In genomic region chr7:149883452-149883861, GRCh38 we compare ENCODE assay signal across 8 cellular contexts. TPM values are rescaled to one million over a fixed set of nuclear protein-coding genes. Genes with fewer than 3 reads are reported as not detected.
DNase-seq lines count a peak whose midpoint lies in the region; ATAC-seq, FAIRE-seq and TF ChIP-seq lines count a peak whose summit lies in the region.

No MANE protein-coding gene starts in this region.

- peak; percentile 46 to 81 (median 69) for ATAC-seq in heart right ventricle
- ATAC-seq in HG02973 (IDR thresholded peaks at IDR 0.05; ENCODE audit: unreplicated experiment) = no peak

- no peaks in the 10 kb centered on the region for H3K27me3 ChIP-seq in heart right ventricle

- peaks cover 0 to 14% (median 0%) of the 10 kb centered on the region in 9 donors for H3K36me3 ChIP-seq in heart right ventricle

- peaks cover 10% of the 10 kb centered on the region for H3K4me1 Mint-ChIP-seq in activated naive CD8-positive, alpha-beta T cell treated with anti-CD3 and anti-CD28 coated beads for 36 hours
- H3K4me1 Mint-ChIP-seq in progenitor cell of endocrine pancreas (ENCODE audit: low read depth) = peaks cover 25% of the 10 kb centered on the region

- intact Hi-C loops in heart right ventricle (cut with DNase I) = loop anchor here in 7 of 10 donors (5.0 to 10.0 kb wide), 3 partner anchors 161 to 389 kb away; no protein-coding TSS in a partner anchor

- no peaks in the 10 kb centered on the region for H3K27me3 Mint-ChIP-seq in activated naive CD8-positive, alpha-beta T cell treated with anti-CD3 and anti-CD28 coated beads for 36 hours
- no peaks in the 10 kb centered on the region for H3K27me3 Mint-ChIP-seq in progenitor cell of endocrine pancreas

- peak overlapping the region in 5 of 10 donors; percentile 19 to 66 (median 44) for H3K27ac ChIP-seq in heart right ventricle

- WGBS in heart right ventricle, 2 donors = 23 to 33% methylated on average over 12 of the region's 12 CpGs

- no peaks in the 10 kb centered on the region for H3K9me3 Mint-ChIP-seq in activated naive CD8-positive, alpha-beta T cell treated with anti-CD3 and anti-CD28 coated beads for 36 hours
- no peaks in the 10 kb centered on the region for H3K9me3 Mint-ChIP-seq in progenitor cell of endocrine pancreas (ENCODE audit: low read depth)

- no peak for DNase-seq in AG09309 (ENCODE audit: low read depth)
- DNase-seq in GM12892 (ENCODE audit: insufficient read length) = peak; percentile 32
- DNase-seq in HK-2 (ENCODE audit: unreplicated experiment) = peak; percentile 51
- DNase-seq in NOMO-1 (lab: John Stamatoyannopoulos, UW; ENCODE audit: unreplicated experiment in 2 of 2) = peak; percentile 11 to 17
- DNase-seq in activated naive CD8-positive, alpha-beta T cell treated with anti-CD3 and anti-CD28 coated beads for 36 hours = peak; percentile 62
- peak; percentile 55 to 58 for DNase-seq in heart right ventricle
- no peak for DNase-seq in progenitor cell of endocrine pancreas (ENCODE audit: low spot score, unreplicated experiment)

- peaks cover 4% of the 10 kb centered on the region for H3K36me3 Mint-ChIP-seq in activated naive CD8-positive, alpha-beta T cell treated with anti-CD3 and anti-CD28 coated beads for 36 hours
- no peaks in the 10 kb centered on the region for H3K36me3 Mint-ChIP-seq in progenitor cell of endocrine pancreas (ENCODE audit: insufficient read depth)

- TF ChIP-seq CTCF in AG09309 (IDR thresholded peaks at IDR 0.05; ENCODE audit: control insufficient read depth, insufficient read depth, low read depth, low read length, missing control alignments) (peak; percentile 79), heart right ventricle (IDR thresholded peaks at IDR 0.05) (peak; percentile 40 to 80 (median 70)), progenitor cell of endocrine pancreas (IDR thresholded peaks at IDR 0.05; ENCODE audit: unreplicated experiment) (peak; percentile 74)

- peaks cover 16 to 62% (median 39%) of the 10 kb centered on the region in 9 donors for H3K4me1 ChIP-seq in heart right ventricle

- peak; percentile 76 for FAIRE-seq in GM12892 (lab: Jason Lieb, UNC)

- H3K9me3 ChIP-seq in heart right ventricle = no peaks in the 10 kb centered on the region

- no peak for TF ChIP-seq POLR2A in GM12892 (IDR thresholded peaks at IDR 0.05; ENCODE audit: low read depth, low read length)

- no peak overlapping the region for H3K4me3 Mint-ChIP-seq in activated naive CD8-positive, alpha-beta T cell treated with anti-CD3 and anti-CD28 coated beads for 36 hours
- H3K4me3 Mint-ChIP-seq in progenitor cell of endocrine pancreas (ENCODE audit: low read depth) = no peak overlapping the region

- no peak overlapping the region for H3K27ac Mint-ChIP-seq in activated naive CD8-positive, alpha-beta T cell treated with anti-CD3 and anti-CD28 coated beads for 36 hours
- no peak overlapping the region for H3K27ac Mint-ChIP-seq in progenitor cell of endocrine pancreas

- H3K4me3 ChIP-seq in AG09309 (ENCODE audit: control insufficient read depth, low read depth, low read length) (no peak overlapping the region), heart right ventricle (no peak overlapping the region)

RNA-seq across cellular contexts. Expression of gene ATP6V0E2, which starts 9.7 kb away (rescaled TPM):
- 10.5 TPM for polyA plus RNA-seq in GM12892 (2012; ENCODE audit: missing spikeins)
- total RNA-seq in activated naive CD8-positive, alpha-beta T cell treated with anti-CD3 and anti-CD28 coated beads for 36 hours = 10 to 100 TPM; 59.2 to 64.0 TPM
- total RNA-seq in heart right ventricle (100 to 1,000 TPM in 5 of 10 donors, 10 to 100 TPM in 5; 69.2 to 119 (median 96.7) TPM), progenitor cell of endocrine pancreas (49.4 and 50.8 TPM in 2 replicates)
- 10 to 100 TPM; 27.5 to 46.5 TPM for polyA plus RNA-seq in heart right ventricle

RNA-seq across cellular contexts. Expression of gene ZNF862, which starts 45.3 kb away (rescaled TPM):
- polyA plus RNA-seq in GM12892 (2012; ENCODE audit: missing spikeins) = 4.6 TPM
- total RNA-seq in activated naive CD8-positive, alpha-beta T cell treated with anti-CD3 and anti-CD28 coated beads for 36 hours = 1 to 10 TPM; 5.9 to 7.0 TPM
- total RNA-seq in heart right ventricle (10 to 100 TPM in 6 of 10 donors, 1 to 10 TPM in 4; 7.4 to 13.3 (median 10.5) TPM), progenitor cell of endocrine pancreas (19.5 and 22.8 TPM in 2 replicates)
- polyA plus RNA-seq in heart right ventricle = 1 to 10 TPM; 3.9 to 9.6 TPM

Comparison
In these comparisons a context has a peak if more than half of its experiments do, and no peak if none do; other contexts are left out.
1. DNase-seq: peak in GM12892 (single experiment), HK-2 (single experiment), NOMO-1 (2 of 2), activated naive CD8-positive, alpha-beta T cell treated with anti-CD3 and anti-CD28 coated beads for 36 hours (single experiment) and heart right ventricle (2 of 2); none in AG09309 (single experiment) and progenitor cell of endocrine pancreas (single experiment).
2. Peak in every context shown above with its lines, with median percentiles within 50 percentile points of each other: CTCF ChIP-seq.